ENCODE assay signal across 14 cellular contexts in genomic region chrX:31228415-31228832, GRCh38.
DNase-seq lines count a peak whose midpoint lies in the region; ATAC-seq and TF ChIP-seq lines count a peak whose summit lies in the region.
"Had no signal": no experiment of that assay in that cellular context is flagged by ENCODE, and none has a peak within 500 bp of the region (broad histone marks: within the 10 kb centered on the region; RNA-seq: fewer than 3 reads in every experiment).

No MANE protein-coding gene starts in this region.

- no peak for DNase-seq in activated naive CD8-positive, alpha-beta T cell treated with anti-CD3 and anti-CD28 coated beads for 36 hours
- no peak for DNase-seq in activated naive CD8-positive, alpha-beta T cell treated with anti-CD3 and anti-CD28 coated beads, Interleukin-2, amount 50 U/mL, for 24 hours
- peak; percentile 60 for DNase-seq in right atrium auricular region (ENCODE audit: low spot score)
- DNase-seq in upper lobe of left lung = peak in 1 of 2 donors; percentile 42
- no peak for DNase-seq in Peyer's patch
- DNase-seq in transverse colon = no peak
- no peak for DNase-seq in stimulated activated CD4-positive, alpha-beta T cell treated with anti-CD3 and anti-CD28 coated beads, Interleukin-2, amount 100 ng/mL, for 48 hours
- DNase-seq: 8988T; glutamatergic neuron; naive thymus-derived CD8-positive, alpha-beta T cell; NCI-H69; stimulated activated CD4-positive, alpha-beta T cell treated with anti-CD3 and anti-CD28 coated beads, Interleukin-4, amount 100 ng/mL, for 4 hours; T-helper 17 cell had no signal

- H3K4me1 ChIP-seq in right atrium auricular region (peaks cover 0 to 5% of the 10 kb centered on the region in 2 donors), upper lobe of left lung (peaks cover 0 to 5% (median 0%) of the 10 kb centered on the region in 4 donors), Peyer's patch (no peaks in the 10 kb centered on the region), transverse colon (no peaks in the 10 kb centered on the region)

- ATAC-seq in activated naive CD8-positive, alpha-beta T cell treated with anti-CD3 and anti-CD28 coated beads, Interleukin-2, amount 50 U/mL, for 24 hours = no peak
- peak; percentile 53 to 90 for ATAC-seq in upper lobe of left lung (ENCODE audit: low FRiP score in 2 of 2)
- ATAC-seq: naive thymus-derived CD8-positive, alpha-beta T cell; T-helper 17 cell had no signal

- H3K36me3 ChIP-seq in right atrium auricular region (no peaks in the 10 kb centered on the region), upper lobe of left lung (no peaks in the 10 kb centered on the region), Peyer's patch (no peaks in the 10 kb centered on the region), transverse colon (no peaks in the 10 kb centered on the region)

- no peak for TF ChIP-seq CTCF in right atrium auricular region (IDR thresholded peaks at IDR 0.05)
- TF ChIP-seq CTCF in upper lobe of left lung (IDR thresholded peaks at IDR 0.05) = no peak
- TF ChIP-seq CTCF in Peyer's patch (IDR thresholded peaks at IDR 0.05) = no peak
- no peak for TF ChIP-seq CTCF in transverse colon (IDR thresholded peaks at IDR 0.05)

- no peaks in the 10 kb centered on the region for H3K27me3 Mint-ChIP-seq in activated naive CD8-positive, alpha-beta T cell treated with anti-CD3 and anti-CD28 coated beads for 36 hours
- H3K27me3 Mint-ChIP-seq in activated naive CD8-positive, alpha-beta T cell treated with anti-CD3 and anti-CD28 coated beads, Interleukin-2, amount 50 U/mL, for 24 hours = no peaks in the 10 kb centered on the region
- no peaks in the 10 kb centered on the region for H3K27me3 Mint-ChIP-seq in IgD-negative memory B cell
- H3K27me3 Mint-ChIP-seq: T-helper 17 cell had no signal

- H3K27ac ChIP-seq in right atrium auricular region (no peak overlapping the region), upper lobe of left lung (no peak overlapping the region), Peyer's patch (peak overlapping the region in 1 of 4 donors; percentile 31), transverse colon (peak overlapping the region in 2 of 4 donors; percentile 2 to 12)

- H3K27me3 ChIP-seq in right atrium auricular region = no peaks in the 10 kb centered on the region
- no peaks in the 10 kb centered on the region for H3K27me3 ChIP-seq in upper lobe of left lung
- no peaks in the 10 kb centered on the region for H3K27me3 ChIP-seq in Peyer's patch
- no peaks in the 10 kb centered on the region for H3K27me3 ChIP-seq in transverse colon

- TF ChIP-seq EP300 in upper lobe of left lung (IDR thresholded peaks at IDR 0.05) (no peak), transverse colon (IDR thresholded peaks at IDR 0.05; ENCODE audit: low read depth) (no peak)

- H3K36me3 Mint-ChIP-seq in activated naive CD8-positive, alpha-beta T cell treated with anti-CD3 and anti-CD28 coated beads for 36 hours = no peaks in the 10 kb centered on the region
- H3K36me3 Mint-ChIP-seq in activated naive CD8-positive, alpha-beta T cell treated with anti-CD3 and anti-CD28 coated beads, Interleukin-2, amount 50 U/mL, for 24 hours (ENCODE audit: low read depth) = no peaks in the 10 kb centered on the region
- no peaks in the 10 kb centered on the region for H3K36me3 Mint-ChIP-seq in IgD-negative memory B cell
- H3K36me3 Mint-ChIP-seq: naive thymus-derived CD8-positive, alpha-beta T cell had no signal

- intact Hi-C loops in transverse colon (cut with DNase I; ENCODE audit: low total_unique reads) = no loop called here

- H3K9me3 Mint-ChIP-seq in activated naive CD8-positive, alpha-beta T cell treated with anti-CD3 and anti-CD28 coated beads for 36 hours = no peaks in the 10 kb centered on the region
- H3K9me3 Mint-ChIP-seq in activated naive CD8-positive, alpha-beta T cell treated with anti-CD3 and anti-CD28 coated beads, Interleukin-2, amount 50 U/mL, for 24 hours = no peaks in the 10 kb centered on the region
- peaks cover 0 to 2% (median 0%) of the 10 kb centered on the region in 3 donors for H3K9me3 Mint-ChIP-seq in IgD-negative memory B cell

- in situ Hi-C loops in transverse colon (cut with MboI; ENCODE audit: low pct_ligation_motif_present in 1 of 4, low pct_unique_long_range_greater_than_20kb in 1 of 4, low sequenced_read_pairs in 3 of 4) = no loop called here

- H3K27ac Mint-ChIP-seq in activated naive CD8-positive, alpha-beta T cell treated with anti-CD3 and anti-CD28 coated beads for 36 hours = peak overlapping the region; percentile 45
- H3K27ac Mint-ChIP-seq in activated naive CD8-positive, alpha-beta T cell treated with anti-CD3 and anti-CD28 coated beads, Interleukin-2, amount 50 U/mL, for 24 hours = no peak overlapping the region
- peak overlapping the region; percentile 50 to 86 (median 63) for H3K27ac Mint-ChIP-seq in IgD-negative memory B cell
- H3K27ac Mint-ChIP-seq: T-helper 17 cell had no signal

- 60 to 65% methylated on average over 5 to 6 of the region's 6 CpGs for WGBS in upper lobe of left lung, 2 donors
- 64% methylated on average over 6 of the region's 6 CpGs; no CpG with 5 or more reads in 1 of the 2 donors for WGBS in transverse colon (ENCODE audit: low coverage in 1 of 2), 2 donors

- H3K4me3 ChIP-seq in right atrium auricular region (no peak overlapping the region), upper lobe of left lung (no peak overlapping the region), Peyer's patch (no peak overlapping the region), transverse colon (no peak overlapping the region)

- no peaks in the 10 kb centered on the region for H3K9me3 ChIP-seq in right atrium auricular region
- no peaks in the 10 kb centered on the region for H3K9me3 ChIP-seq in upper lobe of left lung
- no peaks in the 10 kb centered on the region for H3K9me3 ChIP-seq in Peyer's patch
- no peaks in the 10 kb centered on the region for H3K9me3 ChIP-seq in transverse colon

- TF ChIP-seq POLR2A in upper lobe of left lung (IDR thresholded peaks at IDR 0.05) (no peak), Peyer's patch (IDR thresholded peaks at IDR 0.05) (no peak), transverse colon (IDR thresholded peaks at IDR 0.05) (no peak)

- no peaks in the 10 kb centered on the region for H3K4me1 Mint-ChIP-seq in activated naive CD8-positive, alpha-beta T cell treated with anti-CD3 and anti-CD28 coated beads for 36 hours
- no peaks in the 10 kb centered on the region for H3K4me1 Mint-ChIP-seq in activated naive CD8-positive, alpha-beta T cell treated with anti-CD3 and anti-CD28 coated beads, Interleukin-2, amount 50 U/mL, for 24 hours
- H3K4me1 Mint-ChIP-seq in IgD-negative memory B cell = peaks cover 3 to 12% (median 4%) of the 10 kb centered on the region in 3 donors
- H3K4me1 Mint-ChIP-seq: T-helper 17 cell had no signal

- no peak overlapping the region for H3K4me3 Mint-ChIP-seq in activated naive CD8-positive, alpha-beta T cell treated with anti-CD3 and anti-CD28 coated beads for 36 hours
- no peak overlapping the region for H3K4me3 Mint-ChIP-seq in activated naive CD8-positive, alpha-beta T cell treated with anti-CD3 and anti-CD28 coated beads, Interleukin-2, amount 50 U/mL, for 24 hours
- H3K4me3 Mint-ChIP-seq in IgD-negative memory B cell = peak overlapping the region in 1 of 4 donors; percentile 46
- H3K4me3 Mint-ChIP-seq: T-helper 17 cell had no signal
